15 cellular contexts compared by ENCODE assay signal in the genomic region with DNA sequence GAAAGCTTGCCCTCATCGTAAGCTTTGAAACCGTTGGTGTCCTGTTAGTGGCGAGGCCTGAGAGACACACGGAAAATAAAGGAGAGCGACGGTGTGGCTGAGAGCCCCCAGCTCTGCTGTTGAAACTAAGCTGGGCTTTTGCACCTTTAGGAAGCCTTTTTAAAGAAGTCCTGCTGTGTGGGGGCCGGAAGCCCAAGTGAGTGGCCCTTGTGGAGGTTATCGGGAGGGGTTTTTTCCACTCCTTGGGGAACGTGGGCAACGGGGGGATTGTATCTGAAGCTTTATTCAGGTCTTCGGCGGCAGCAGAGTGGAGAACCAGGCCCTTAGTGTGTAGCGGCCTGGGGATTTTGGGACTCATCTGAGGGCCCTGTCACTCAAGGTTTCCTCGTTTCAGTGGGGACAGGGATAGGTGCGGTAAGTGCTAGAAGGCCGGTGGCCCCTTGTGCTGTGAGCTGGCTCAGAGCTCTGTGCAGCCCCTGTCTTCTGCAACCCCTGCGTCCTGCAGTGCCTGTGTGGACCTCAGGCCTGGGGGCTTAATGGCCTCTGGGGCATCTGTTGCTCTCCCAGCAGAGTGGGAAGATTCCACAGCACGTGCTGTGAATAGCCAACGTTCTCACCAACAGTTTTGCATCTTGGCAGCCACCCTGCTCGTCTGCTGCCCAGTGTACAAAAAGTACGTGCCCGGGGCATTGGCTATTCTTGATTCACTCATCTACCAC. TPM values are rescaled to one million over a fixed set of nuclear protein-coding genes. Genes with fewer than 3 reads are reported as not detected.
DNase-seq lines count a peak whose midpoint lies in the region; ATAC-seq and TF ChIP-seq lines count a peak whose summit lies in the region.
"Had no signal": no experiment of that assay in that cellular context is flagged by ENCODE, and none has a peak within 500 bp of the region (broad histone marks: within the 10 kb centered on the region; RNA-seq: fewer than 3 reads in every experiment).

No MANE protein-coding gene starts in this region.

- H3F3A ChIP-seq in GM23338 (replicated peaks; ENCODE audit: low read depth) (no peaks in the 10 kb centered on the region; the same call in 1 of the 2 replicates), SU-DHL-6 (ENCODE audit: insufficient read depth) (0 out of 2 replicates have a peak, but pooled peaks cover 4% of the 10 kb centered on the region)

- H3K9me2 ChIP-seq in GM23338 (ENCODE audit: insufficient read depth) (no peaks in the 10 kb centered on the region), SU-DHL-6 (replicated peaks; ENCODE audit: insufficient read depth, low read length) (no peaks in the 10 kb centered on the region)

- peak overlapping the region; percentile 38; the same call in 1 of the 2 replicates for H3K4me3 ChIP-seq in GM23338
- peak overlapping the region; percentile 22 for H3K4me3 ChIP-seq in SU-DHL-6 (ENCODE audit: insufficient read depth, low read length, poor library complexity, severe bottlenecking)
- peak overlapping the region; percentile 85 for H3K4me3 ChIP-seq in fibroblast of the aortic adventitia (ENCODE audit: low read depth, low read length)
- peak overlapping the region; percentile 78 for H3K4me3 ChIP-seq in retinal pigment epithelial cell (ENCODE audit: low read length)

- no peak overlapping the region for H3K27ac Mint-ChIP-seq in GM23338
- H3K27ac Mint-ChIP-seq in activated CD8-positive, alpha-beta T cell treated with anti-CD3 and anti-CD28 coated beads, Interleukin-2, amount 10 ng/mL, durations not matched to agents 7 days and 5 days = no peak overlapping the region
- H3K27ac Mint-ChIP-seq: activated CD8-positive, alpha-beta T cell treated with anti-CD3 and anti-CD28 coated beads for 36 hours; CD4-positive, alpha-beta T cell had no signal

- peaks cover 5% of the 10 kb centered on the region; the same call in 1 of the 3 replicates for H3K9me3 Mint-ChIP-seq in GM23338
- no peaks in the 10 kb centered on the region for H3K9me3 Mint-ChIP-seq in activated CD8-positive, alpha-beta T cell treated with anti-CD3 and anti-CD28 coated beads, Interleukin-2, amount 10 ng/mL, durations not matched to agents 7 days and 5 days (ENCODE audit: insufficient read depth)
- H3K9me3 Mint-ChIP-seq: activated CD8-positive, alpha-beta T cell treated with anti-CD3 and anti-CD28 coated beads for 36 hours; CD4-positive, alpha-beta T cell had no signal

- H3K79me2 ChIP-seq in GM23338 (replicated peaks; ENCODE audit: insufficient read depth) (no peaks in the 10 kb centered on the region), SU-DHL-6 (ENCODE audit: insufficient read depth, low read length) (no peaks in the 10 kb centered on the region)

- POLR2A ChIA-PET in activated CD8-positive, alpha-beta T cell treated with anti-CD3 and anti-CD28 coated beads, Interleukin-2, amount 10 ng/mL, durations not matched to agents 7 days and 5 days (lab: Charles Lee) = interaction anchor here (1.0 kb wide), 1 partner anchor 16 kb away, joined by 4 read pairs; the partner anchor contains the start of gene MTHFSD

- no peaks in the 10 kb centered on the region for H3K9me3 ChIP-seq in SU-DHL-6 (ENCODE audit: insufficient read depth, low read length)
- H3K9me3 ChIP-seq: esophagus muscularis mucosa had no signal

- H3K9ac ChIP-seq in SU-DHL-6 (ENCODE audit: low read length) = peak overlapping the region; percentile 34

- CTCF ChIA-PET in activated CD8-positive, alpha-beta T cell treated with anti-CD3 and anti-CD28 coated beads, Interleukin-2, amount 10 ng/mL, durations not matched to agents 7 days and 5 days (lab: Charles Lee) = no interaction called here

- H3K27ac ChIP-seq in GM23338 (ENCODE audit: low read depth) (no peak overlapping the region), SU-DHL-6 (ENCODE audit: low read depth, low read length) (peak overlapping the region; percentile 41; the same call in 1 of the 2 replicates)
- H3K27ac ChIP-seq: esophagus muscularis mucosa had no signal

- DNase-seq in GM23338 (ENCODE audit: low spot score) (no peak), fibroblast of the aortic adventitia (ENCODE audit: low read depth) (no peak), retinal pigment epithelial cell (ENCODE audit: low read depth) (no peak), left lobe of liver (ENCODE audit: low spot score) (no peak), NCI-H2196 (lab: John Stamatoyannopoulos, UW; ENCODE audit: unreplicated experiment) (no peak), DMS79 (lab: John Stamatoyannopoulos, UW) (no peak)
- DNase-seq in activated CD8-positive, alpha-beta T cell treated with anti-CD3 and anti-CD28 coated beads, Interleukin-2, amount 10 ng/mL, durations not matched to agents 7 days and 5 days = no peak
- DNase-seq: activated CD8-positive, alpha-beta T cell treated with anti-CD3 and anti-CD28 coated beads for 36 hours; activated effector memory CD4-positive, alpha-beta T cell treated with anti-CD3 and anti-CD28 coated beads, Interleukin-2, amount 50 U/mL, for 16 hours; CD4-positive, alpha-beta T cell; GOT3; NCI-H2081 treated with DMSO at 0.1 percent for 48 hours; small intestine had no signal

- H3K27me3 ChIP-seq in GM23338 (ENCODE audit: insufficient read depth) = peaks cover 98% of the 10 kb centered on the region
- no peaks in the 10 kb centered on the region for H3K27me3 ChIP-seq in SU-DHL-6 (ENCODE audit: low read length)

- peaks cover 67% of the 10 kb centered on the region for H3K4me1 ChIP-seq in GM23338 (ENCODE audit: insufficient read depth)

- H2AFZ ChIP-seq in GM23338 = no peak overlapping the region
- peak overlapping the region; percentile 52 for H2AFZ ChIP-seq in SU-DHL-6 (ENCODE audit: low read depth, low read length, severe bottlenecking)

- H3K4me1 Mint-ChIP-seq in GM23338 = peaks cover 56% of the 10 kb centered on the region
- peaks cover 7% of the 10 kb centered on the region for H3K4me1 Mint-ChIP-seq in activated CD8-positive, alpha-beta T cell treated with anti-CD3 and anti-CD28 coated beads, Interleukin-2, amount 10 ng/mL, durations not matched to agents 7 days and 5 days (ENCODE audit: low read depth)

- H3K36me3 Mint-ChIP-seq in GM23338 (ENCODE audit: low read depth) = no peaks in the 10 kb centered on the region
- H3K36me3 Mint-ChIP-seq in activated CD8-positive, alpha-beta T cell treated with anti-CD3 and anti-CD28 coated beads, Interleukin-2, amount 10 ng/mL, durations not matched to agents 7 days and 5 days (ENCODE audit: low read depth) = no peaks in the 10 kb centered on the region

- H3K36me3 ChIP-seq in GM23338 (ENCODE audit: insufficient read depth) (no peaks in the 10 kb centered on the region), SU-DHL-6 (ENCODE audit: low read length) (no peaks in the 10 kb centered on the region)
- H3K36me3 ChIP-seq: esophagus muscularis mucosa had no signal

- no peak for TF ChIP-seq CTCF in GM23338 (conservative IDR thresholded peaks at IDR 0.05; ENCODE audit: low read depth in 2 of 2)
- no peak for TF ChIP-seq CTCF in SU-DHL-6 (IDR thresholded peaks at IDR 0.05; ENCODE audit: insufficient read depth, low read length, poor library complexity, severe bottlenecking)
- TF ChIP-seq CTCF in fibroblast of the aortic adventitia (IDR thresholded peaks at IDR 0.05; ENCODE audit: insufficient read depth, low read length) = no peak
- no peak for TF ChIP-seq CTCF in retinal pigment epithelial cell (conservative IDR thresholded peaks at IDR 0.05; ENCODE audit: low read depth, low read length)

- ATAC-seq in GM23338 (no peak), left lobe of liver (no peak)
- ATAC-seq in activated CD8-positive, alpha-beta T cell treated with anti-CD3 and anti-CD28 coated beads, Interleukin-2, amount 10 ng/mL, durations not matched to agents 7 days and 5 days = no peak
- ATAC-seq: activated CD8-positive, alpha-beta T cell treated with anti-CD3 and anti-CD28 coated beads for 36 hours had no signal

- H3K4me3 Mint-ChIP-seq in GM23338 = peak overlapping the region; percentile 47; the same call in 2 of the 3 replicates
- no peak overlapping the region for H3K4me3 Mint-ChIP-seq in activated CD8-positive, alpha-beta T cell treated with anti-CD3 and anti-CD28 coated beads, Interleukin-2, amount 10 ng/mL, durations not matched to agents 7 days and 5 days
- H3K4me3 Mint-ChIP-seq: activated CD8-positive, alpha-beta T cell treated with anti-CD3 and anti-CD28 coated beads for 36 hours; CD4-positive, alpha-beta T cell had no signal

- H4K20me1 ChIP-seq in GM23338 (replicated peaks; ENCODE audit: insufficient read depth) (peaks cover 22% of the 10 kb centered on the region), SU-DHL-6 (ENCODE audit: low read depth, low read length) (no peaks in the 10 kb centered on the region)

- H3K4me2 ChIP-seq in GM23338 (peak overlapping the region; percentile 61), SU-DHL-6 (ENCODE audit: low read depth, low read length, poor library complexity, severe bottlenecking) (peak overlapping the region; percentile 51)

- H3K27me3 Mint-ChIP-seq in GM23338 (ENCODE audit: insufficient read depth, low read depth, poor library complexity) = peaks cover 92% of the 10 kb centered on the region
- H3K27me3 Mint-ChIP-seq in activated CD8-positive, alpha-beta T cell treated with anti-CD3 and anti-CD28 coated beads, Interleukin-2, amount 10 ng/mL, durations not matched to agents 7 days and 5 days (ENCODE audit: low read depth) = peaks cover 47% of the 10 kb centered on the region

TF ChIP-seq in GM23338, 12 proteins besides CTCF, POLR2A, EP300 and RAD21 (continues in another document):
- TF ChIP-seq EZH2 (IDR thresholded peaks at IDR 0.05; ENCODE audit: low read depth, unreplicated experiment) = peak; percentile 86

RNA-seq across cellular contexts. Expression of gene FOXC2, which starts 4.7 kb away (rescaled TPM):
- not detected in 2 replicates for total RNA-seq in GM23338 (2014; rRNA removed; shearing (Covaris generic))
- polyA plus RNA-seq in GM23338 (2016; fragmentation: Nextera tagmentation; extraction: Ambion mirVana) = 0.14 and 0.16 TPM in 2 replicates
- 5.2 TPM in 1 of 2 replicates, not detected in the other for total RNA-seq in fibroblast of the aortic adventitia (ENCODE audit: low replicate concordance)
- 0.13 TPM for total RNA-seq in left lobe of liver
- total RNA-seq in activated CD8-positive, alpha-beta T cell treated with anti-CD3 and anti-CD28 coated beads, Interleukin-2, amount 10 ng/mL, durations not matched to agents 7 days and 5 days = not detected
- total RNA-seq: activated CD8-positive, alpha-beta T cell treated with anti-CD3 and anti-CD28 coated beads for 36 hours had no signal

RNA-seq across cellular contexts. Expression of gene FOXL1, which starts 7.0 kb away (rescaled TPM):
- 0.12 and 0.31 TPM in 2 replicates for total RNA-seq in GM23338 (2014; rRNA removed; shearing (Covaris generic))
- 0.05 TPM in 1 of 2 replicates, not detected in the other for polyA plus RNA-seq in GM23338 (2016; fragmentation: Nextera tagmentation; extraction: Ambion mirVana)
- total RNA-seq in fibroblast of the aortic adventitia (ENCODE audit: low replicate concordance) (0.90 and 5.8 TPM in 2 replicates), left lobe of liver (0.28 TPM)
- total RNA-seq in activated CD8-positive, alpha-beta T cell treated with anti-CD3 and anti-CD28 coated beads, Interleukin-2, amount 10 ng/mL, durations not matched to agents 7 days and 5 days = not detected
- total RNA-seq: activated CD8-positive, alpha-beta T cell treated with anti-CD3 and anti-CD28 coated beads for 36 hours; CD4-positive, alpha-beta T cell had no signal

RNA-seq across cellular contexts. Expression of gene MTHFSD, which starts 16.3 kb away (rescaled TPM):
- total RNA-seq in GM23338 (2014; rRNA removed; shearing (Covaris generic)) = 8.1 and 12.6 TPM in 2 replicates
- 7.2 and 9.7 TPM in 2 replicates for polyA plus RNA-seq in GM23338 (2016; fragmentation: Nextera tagmentation; extraction: Ambion mirVana)
- total RNA-seq in fibroblast of the aortic adventitia (ENCODE audit: low replicate concordance) (5.7 and 15.9 TPM in 2 replicates), left lobe of liver (9.9 TPM)
- 10 to 100 TPM; 22.8 to 25.9 TPM for total RNA-seq in activated CD8-positive, alpha-beta T cell treated with anti-CD3 and anti-CD28 coated beads, Interleukin-2, amount 10 ng/mL, durations not matched to agents 7 days and 5 days

Comparison
In these comparisons a context has a peak if more than half of its experiments do, and no peak if none do; other contexts are left out.
1. H3K4me3 ChIP-seq: peak in every context shown above with its lines; median percentile 85 in fibroblast of the aortic adventitia; 78 in retinal pigment epithelial cell; 38 in GM23338; 22 in SU-DHL-6.